In genomic region chr2:40652155-40652554, GRCh38 we compare ENCODE assay signal across 29 cellular contexts.
"Had no signal": no experiment of that assay in that cellular context is flagged by ENCODE, and none has a peak within 500 bp of the region (broad histone marks: within the 10 kb centered on the region; RNA-seq: fewer than 3 reads in every experiment).

No MANE protein-coding gene starts in this region.

- H3K4me1 ChIP-seq: testis, thyroid gland, tibial artery, tibial nerve, transverse colon, upper lobe of left lung, upper lobe of right lung, uterus, vagina had no signal

- H3K4me3 Mint-ChIP-seq: stimulated activated effector memory CD8-positive, alpha-beta T cell treated with anti-CD3 and anti-CD28 coated beads, Interleukin-12 subunit alpha, Interleukin-12 subunit beta, amount 100 ng/mL, for 72 hours; stimulated activated memory B cell treated with anti-CD40 and anti-IgM and Interleukin-4, amounts not matched to agents 10 μg/mL and 1 μg/mL and 100 μg/mL, for 72 hours; stimulated activated naive B cell treated with anti-CD40 and anti-IgM and Interleukin-4, amounts not matched to agents 10 μg/mL and 1 μg/mL and 100 μg/mL, for 72 hours; stimulated activated naive CD8-positive, alpha-beta T cell treated with anti-CD3 and anti-CD28 coated beads, Interleukin-15, amount 100 ng/mL, for 72 hours; stimulated activated naive CD8-positive, alpha-beta T cell treated with anti-CD3 and anti-CD28 coated beads, Interleukin-15, Interleukin-2, amounts not matched to agents 100 ng/mL and 50 ng/mL, for 24 hours; type B pancreatic cell had no signal

- H3K9me3 Mint-ChIP-seq: stimulated activated memory B cell treated with anti-CD40 and anti-IgM and Interleukin-4, amounts not matched to agents 10 μg/mL and 1 μg/mL and 100 μg/mL, for 72 hours; stimulated activated naive B cell treated with anti-CD40 and anti-IgM and Interleukin-4, amounts not matched to agents 10 μg/mL and 1 μg/mL and 100 μg/mL, for 72 hours; stimulated activated naive CD8-positive, alpha-beta T cell treated with anti-CD3 and anti-CD28 coated beads, Interleukin-15, Interleukin-2, amounts not matched to agents 100 ng/mL and 50 ng/mL, for 24 hours; type B pancreatic cell had no signal

- H3K4me1 Mint-ChIP-seq: stimulated activated effector memory CD8-positive, alpha-beta T cell treated with anti-CD3 and anti-CD28 coated beads, Interleukin-12 subunit alpha, Interleukin-12 subunit beta, amount 100 ng/mL, for 72 hours; stimulated activated memory B cell treated with anti-CD40 and anti-IgM and Interleukin-4, amounts not matched to agents 10 μg/mL and 1 μg/mL and 100 μg/mL, for 72 hours; stimulated activated naive B cell treated with anti-CD40 and anti-IgM and Interleukin-4, amounts not matched to agents 10 μg/mL and 1 μg/mL and 100 μg/mL, for 72 hours; stimulated activated naive CD8-positive, alpha-beta T cell treated with anti-CD3 and anti-CD28 coated beads, Interleukin-15, amount 100 ng/mL, for 72 hours had no signal

- FAIRE-seq: urothelium cell line had no signal

- ATAC-seq: stimulated activated effector memory CD8-positive, alpha-beta T cell treated with anti-CD3 and anti-CD28 coated beads, Interleukin-12 subunit alpha, Interleukin-12 subunit beta, amount 100 ng/mL, for 72 hours; stimulated activated memory B cell treated with anti-CD40 and anti-IgM and Interleukin-4, amounts not matched to agents 10 μg/mL and 1 μg/mL and 100 μg/mL, for 72 hours; stimulated activated naive B cell treated with anti-CD40 and anti-IgM and Interleukin-4, amounts not matched to agents 10 μg/mL and 1 μg/mL and 100 μg/mL, for 72 hours; stimulated activated naive CD8-positive, alpha-beta T cell treated with anti-CD3 and anti-CD28 coated beads, Interleukin-15, amount 100 ng/mL, for 72 hours; stimulated activated naive CD8-positive, alpha-beta T cell treated with anti-CD3 and anti-CD28 coated beads, Interleukin-15, Interleukin-2, amounts not matched to agents 100 U/mL and 50 U/mL, for 24 hours; upper lobe of right lung had no signal

- H3K27me3 ChIP-seq: stomach, suprapubic skin, testis, thyroid gland, tibial artery, tibial nerve, transverse colon, upper lobe of left lung, upper lobe of right lung, uterus, vagina had no signal

- H3K4me3 ChIP-seq: stomach, suprapubic skin, testis, thoracic aorta, thyroid gland, tibial artery, tibial nerve, transverse colon, upper lobe of left lung, upper lobe of right lung, uterus, vagina had no signal

- H3K36me3 Mint-ChIP-seq: stimulated activated effector memory CD8-positive, alpha-beta T cell treated with anti-CD3 and anti-CD28 coated beads, Interleukin-12 subunit alpha, Interleukin-12 subunit beta, amount 100 ng/mL, for 72 hours; stimulated activated memory B cell treated with anti-CD40 and anti-IgM and Interleukin-4, amounts not matched to agents 10 μg/mL and 1 μg/mL and 100 μg/mL, for 72 hours; stimulated activated naive B cell treated with anti-CD40 and anti-IgM and Interleukin-4, amounts not matched to agents 10 μg/mL and 1 μg/mL and 100 μg/mL, for 72 hours; type B pancreatic cell had no signal

- DNase-seq: stimulated activated CD4-positive, alpha-beta T cell treated with anti-CD3 and anti-CD28 coated beads, Interleukin-2, amount 100 ng/mL, for 48 hours; stimulated activated CD4-positive, alpha-beta T cell treated with anti-CD3 and anti-CD28 coated beads, Interleukin-4, amount 100 ng/mL, for 1 hour; stimulated activated CD4-positive, alpha-beta T cell treated with anti-CD3 and anti-CD28 coated beads, Interleukin-4, amount 100 ng/mL, for 24 hours; stimulated activated CD4-positive, alpha-beta T cell treated with anti-CD3 and anti-CD28 coated beads, Interleukin-4, amount 100 ng/mL, for 4 hours; stimulated activated CD8-positive, alpha-beta memory T cell treated with anti-CD3 and anti-CD28 coated beads, Interleukin-4, amount 100 ng/mL, for 48 hours; stimulated activated naive B cell treated with anti-CD40 and anti-IgM and Interleukin-4, amounts not matched to agents 10 μg/mL and 1 μg/mL and 100 μg/mL, for 72 hours; stimulated activated naive CD4-positive, alpha-beta T cell; stimulated activated naive CD4-positive, alpha-beta T cell treated with Interleukin-2 at 50 U/mL for 16 hours; stimulated activated naive CD8-positive, alpha-beta T cell treated with anti-CD3 and anti-CD28 coated beads, Interleukin-15, amount 100 ng/mL, for 72 hours; stimulated activated naive CD8-positive, alpha-beta T cell treated with anti-CD3 and anti-CD28 coated beads, Interleukin-15, Interleukin-2, amounts not matched to agents 100 U/mL and 50 U/mL, for 24 hours; stomach; substantia nigra; testis; thyroid gland; tibial artery; transverse colon; trophoblast cell; upper lobe of left lung; upper lobe of right lung; uterus had no signal

- H3K27ac Mint-ChIP-seq: stimulated activated effector memory CD8-positive, alpha-beta T cell treated with anti-CD3 and anti-CD28 coated beads, Interleukin-12 subunit alpha, Interleukin-12 subunit beta, amount 100 ng/mL, for 72 hours; stimulated activated memory B cell treated with anti-CD40 and anti-IgM and Interleukin-4, amounts not matched to agents 10 μg/mL and 1 μg/mL and 100 μg/mL, for 72 hours; stimulated activated naive B cell treated with anti-CD40 and anti-IgM and Interleukin-4, amounts not matched to agents 10 μg/mL and 1 μg/mL and 100 μg/mL, for 72 hours; stimulated activated naive CD8-positive, alpha-beta T cell treated with anti-CD3 and anti-CD28 coated beads, Interleukin-15, amount 100 ng/mL, for 72 hours; stimulated activated naive CD8-positive, alpha-beta T cell treated with anti-CD3 and anti-CD28 coated beads, Interleukin-15, Interleukin-2, amounts not matched to agents 100 ng/mL and 50 ng/mL, for 24 hours; type B pancreatic cell had no signal

- H3K27me3 Mint-ChIP-seq: stimulated activated memory B cell treated with anti-CD40 and anti-IgM and Interleukin-4, amounts not matched to agents 10 μg/mL and 1 μg/mL and 100 μg/mL, for 72 hours; stimulated activated naive B cell treated with anti-CD40 and anti-IgM and Interleukin-4, amounts not matched to agents 10 μg/mL and 1 μg/mL and 100 μg/mL, for 72 hours; stimulated activated naive CD8-positive, alpha-beta T cell treated with anti-CD3 and anti-CD28 coated beads, Interleukin-15, amount 100 ng/mL, for 72 hours; stimulated activated naive CD8-positive, alpha-beta T cell treated with anti-CD3 and anti-CD28 coated beads, Interleukin-15, Interleukin-2, amounts not matched to agents 100 ng/mL and 50 ng/mL, for 24 hours had no signal

- H3K36me3 ChIP-seq: stomach, suprapubic skin, thoracic aorta, thyroid gland, tibial artery, tibial nerve, transverse colon, upper lobe of left lung, upper lobe of right lung, vagina had no signal

- H3K27ac ChIP-seq: stomach, suprapubic skin, testis, thoracic aorta, thyroid gland, tibial artery, tibial nerve, transverse colon, upper lobe of left lung, upper lobe of right lung, uterus, vagina had no signal

- H3K9me3 ChIP-seq: stomach, suprapubic skin, testis, thoracic aorta, thyroid gland, tibial artery, tibial nerve, transverse colon, upper lobe of left lung, upper lobe of right lung, uterus, vagina had no signal
